ENCODE assay signal across 25 cellular contexts in genomic region chr9:3648722-3649121, GRCh38.
"Had no signal": no experiment of that assay in that cellular context is flagged by ENCODE, and none has a peak within 500 bp of the region (broad histone marks: within the 10 kb centered on the region; RNA-seq: fewer than 3 reads in every experiment).

No MANE protein-coding gene starts in this region.

- H3K9me3 ChIP-seq: esophagus muscularis mucosa, heart left ventricle, neutrophil, ovary, right lobe of liver, tibial nerve had no signal

- H3K27ac ChIP-seq: esophagus muscularis mucosa, foreskin keratinocyte, heart left ventricle, neutrophil, ovary, right lobe of liver, tibial nerve had no signal

- H3K27me3 ChIP-seq: esophagus muscularis mucosa, foreskin keratinocyte, heart left ventricle, neutrophil, ovary, right lobe of liver, tibial nerve had no signal

- H3K4me3 ChIP-seq: esophagus muscularis mucosa, heart left ventricle, ovary, right lobe of liver, tibial nerve had no signal

- DNase-seq: activated CD4-positive, alpha-beta T cell treated with anti-CD3 and anti-CD28 coated beads for 36 hours; activated CD4-positive, alpha-beta T cell treated with anti-CD3 and anti-CD28 coated beads, Interleukin-2, amount 50 U/mL, for 4 hours; activated CD4-positive, CD25-positive, alpha-beta regulatory T cell; activated gamma-delta T cell treated with Interleukin-2 at 50 U/mL for 16 hours; activated T-cell treated with anti-CD3 and anti-CD28 coated beads, Interleukin-2, amount 50 U/mL, for 1 hour; anterior cingulate cortex; endodermal cell; foreskin keratinocyte; heart left ventricle; hypothalamus; immature natural killer cell; kidney; left colon; mammary epithelial cell; naive B cell; nephron progenitor cell; ovary; right lobe of liver; stimulated activated CD4-positive, alpha-beta T cell treated with anti-CD3 and anti-CD28 coated beads, Interleukin-2, amount 100 ng/mL, for 48 hours; stimulated activated naive CD4-positive, alpha-beta T cell treated with Interleukin-2 at 50 U/mL for 16 hours; T-helper 9 cell had no signal

- H3K4me1 ChIP-seq: esophagus muscularis mucosa, foreskin keratinocyte, heart left ventricle, right lobe of liver, tibial nerve had no signal

- ATAC-seq: activated CD4-positive, alpha-beta T cell treated with anti-CD3 and anti-CD28 coated beads for 36 hours; foreskin keratinocyte; heart left ventricle; right lobe of liver had no signal

- FAIRE-seq: bronchial epithelial cell, kidney had no signal

- H3K36me3 ChIP-seq: esophagus muscularis mucosa, heart left ventricle, neutrophil, ovary, right lobe of liver, tibial nerve had no signal
